ENCODE assay signal across 2 cellular contexts in the genomic region with DNA sequence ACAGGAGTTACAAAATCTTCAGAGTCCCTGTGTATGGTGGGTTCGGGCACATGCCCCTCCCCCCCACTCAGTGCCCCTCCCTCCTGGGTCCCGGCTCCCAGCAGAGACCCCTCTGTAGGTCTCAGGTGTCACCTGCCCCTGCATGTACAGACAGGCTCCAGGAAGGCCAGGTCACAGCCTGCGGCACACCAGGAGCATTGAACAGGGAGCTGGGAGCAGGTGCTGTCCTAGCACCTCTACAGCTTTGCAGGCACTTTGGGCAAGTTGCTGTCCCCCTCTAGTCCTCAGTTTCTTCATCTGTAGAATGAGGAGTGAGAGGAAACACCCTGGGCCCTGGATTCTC.
TF ChIP-seq lines count a peak whose summit lies in the region.

No MANE protein-coding gene starts in this region.

TF ChIP-seq in GM23338, 12 proteins besides CTCF, POLR2A, EP300 and RAD21 (continued from another document):
- TF ChIP-seq POLR2AphosphoS5 (IDR thresholded peaks at IDR 0.05; ENCODE audit: low read depth), result no peak
- TF ChIP-seq CREB1 (CRISPR knock-in tag; IDR thresholded peaks at IDR 0.05; ENCODE audit: low read depth), result no peak
- TF ChIP-seq ZNF331 (CRISPR knock-in tag; IDR thresholded peaks at IDR 0.05; ENCODE audit: low read depth), result no peak
- TF ChIP-seq, protein P1, sequence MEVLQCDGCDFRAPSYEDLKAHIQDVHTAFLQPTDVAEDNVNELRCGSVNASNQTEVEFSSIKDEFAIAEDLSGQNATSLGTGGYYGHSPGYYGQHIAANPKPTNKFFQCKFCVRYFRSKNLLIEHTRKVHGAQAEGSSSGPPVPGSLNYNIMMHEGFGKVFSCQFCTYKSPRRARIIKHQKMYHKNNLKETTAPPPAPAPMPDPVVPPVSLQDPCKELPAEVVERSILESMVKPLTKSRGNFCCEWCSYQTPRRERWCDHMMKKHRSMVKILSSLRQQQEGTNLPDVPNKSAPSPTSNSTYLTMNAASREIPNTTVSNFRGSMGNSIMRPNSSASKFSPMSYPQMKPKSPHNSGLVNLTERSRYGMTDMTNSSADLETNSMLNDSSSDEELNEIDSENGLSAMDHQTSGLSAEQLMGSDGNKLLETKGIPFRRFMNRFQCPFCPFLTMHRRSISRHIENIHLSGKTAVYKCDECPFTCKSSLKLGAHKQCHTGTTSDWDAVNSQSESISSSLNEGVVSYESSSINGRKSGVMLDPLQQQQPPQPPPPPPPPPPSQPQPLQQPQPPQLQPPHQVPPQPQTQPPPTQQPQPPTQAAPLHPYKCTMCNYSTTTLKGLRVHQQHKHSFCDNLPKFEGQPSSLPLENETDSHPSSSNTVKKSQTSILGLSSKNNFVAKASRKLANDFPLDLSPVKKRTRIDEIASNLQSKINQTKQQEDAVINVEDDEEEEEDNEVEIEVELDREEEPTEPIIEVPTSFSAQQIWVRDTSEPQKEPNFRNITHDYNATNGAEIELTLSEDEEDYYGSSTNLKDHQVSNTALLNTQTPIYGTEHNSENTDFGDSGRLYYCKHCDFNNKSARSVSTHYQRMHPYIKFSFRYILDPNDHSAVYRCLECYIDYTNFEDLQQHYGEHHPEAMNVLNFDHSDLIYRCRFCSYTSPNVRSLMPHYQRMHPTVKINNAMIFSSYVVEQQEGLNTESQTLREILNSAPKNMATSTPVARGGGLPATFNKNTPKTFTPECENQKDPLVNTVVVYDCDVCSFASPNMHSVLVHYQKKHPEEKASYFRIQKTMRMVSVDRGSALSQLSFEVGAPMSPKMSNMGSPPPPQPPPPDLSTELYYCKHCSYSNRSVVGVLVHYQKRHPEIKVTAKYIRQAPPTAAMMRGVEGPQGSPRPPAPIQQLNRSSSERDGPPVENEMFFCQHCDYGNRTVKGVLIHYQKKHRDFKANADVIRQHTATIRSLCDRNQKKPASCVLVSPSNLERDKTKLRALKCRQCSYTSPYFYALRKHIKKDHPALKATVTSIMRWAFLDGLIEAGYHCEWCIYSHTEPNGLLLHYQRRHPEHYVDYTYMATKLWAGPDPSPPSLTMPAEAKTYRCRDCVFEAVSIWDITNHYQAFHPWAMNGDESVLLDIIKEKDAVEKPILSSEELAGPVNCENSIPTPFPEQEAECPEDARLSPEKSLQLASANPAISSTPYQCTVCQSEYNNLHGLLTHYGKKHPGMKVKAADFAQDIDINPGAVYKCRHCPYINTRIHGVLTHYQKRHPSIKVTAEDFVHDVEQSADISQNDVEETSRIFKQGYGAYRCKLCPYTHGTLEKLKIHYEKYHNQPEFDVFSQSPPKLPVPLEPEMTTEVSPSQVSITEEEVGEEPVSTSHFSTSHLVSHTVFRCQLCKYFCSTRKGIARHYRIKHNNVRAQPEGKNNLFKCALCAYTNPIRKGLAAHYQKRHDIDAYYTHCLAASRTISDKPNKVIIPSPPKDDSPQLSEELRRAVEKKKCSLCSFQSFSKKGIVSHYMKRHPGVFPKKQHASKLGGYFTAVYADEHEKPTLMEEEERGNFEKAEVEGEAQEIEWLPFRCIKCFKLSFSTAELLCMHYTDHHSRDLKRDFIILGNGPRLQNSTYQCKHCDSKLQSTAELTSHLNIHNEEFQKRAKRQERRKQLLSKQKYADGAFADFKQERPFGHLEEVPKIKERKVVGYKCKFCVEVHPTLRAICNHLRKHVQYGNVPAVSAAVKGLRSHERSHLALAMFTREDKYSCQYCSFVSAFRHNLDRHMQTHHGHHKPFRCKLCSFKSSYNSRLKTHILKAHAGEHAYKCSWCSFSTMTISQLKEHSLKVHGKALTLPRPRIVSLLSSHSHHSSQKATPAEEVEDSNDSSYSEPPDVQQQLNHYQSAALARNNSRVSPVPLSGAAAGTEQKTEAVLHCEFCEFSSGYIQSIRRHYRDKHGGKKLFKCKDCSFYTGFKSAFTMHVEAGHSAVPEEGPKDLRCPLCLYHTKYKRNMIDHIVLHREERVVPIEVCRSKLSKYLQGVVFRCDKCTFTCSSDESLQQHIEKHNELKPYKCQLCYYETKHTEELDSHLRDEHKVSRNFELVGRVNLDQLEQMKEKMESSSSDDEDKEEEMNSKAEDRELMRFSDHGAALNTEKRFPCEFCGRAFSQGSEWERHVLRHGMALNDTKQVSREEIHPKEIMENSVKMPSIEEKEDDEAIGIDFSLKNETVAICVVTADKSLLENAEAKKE (CRISPR knock-in tag; IDR thresholded peaks at IDR 0.05), result no peak
- TF ChIP-seq NANOG (IDR thresholded peaks at IDR 0.05; ENCODE audit: borderline replicate concordance), result no peak
- no peak for TF ChIP-seq STAT1 (IDR thresholded peaks at IDR 0.05; ENCODE audit: unreplicated experiment)
TF ChIP-seq in GM23338: peak in this region for 0.

TF ChIP-seq in WTC11, 78 proteins besides CTCF, POLR2A, EP300 and RAD21 (continued from another document):
- TF ChIP-seq, protein P2, sequence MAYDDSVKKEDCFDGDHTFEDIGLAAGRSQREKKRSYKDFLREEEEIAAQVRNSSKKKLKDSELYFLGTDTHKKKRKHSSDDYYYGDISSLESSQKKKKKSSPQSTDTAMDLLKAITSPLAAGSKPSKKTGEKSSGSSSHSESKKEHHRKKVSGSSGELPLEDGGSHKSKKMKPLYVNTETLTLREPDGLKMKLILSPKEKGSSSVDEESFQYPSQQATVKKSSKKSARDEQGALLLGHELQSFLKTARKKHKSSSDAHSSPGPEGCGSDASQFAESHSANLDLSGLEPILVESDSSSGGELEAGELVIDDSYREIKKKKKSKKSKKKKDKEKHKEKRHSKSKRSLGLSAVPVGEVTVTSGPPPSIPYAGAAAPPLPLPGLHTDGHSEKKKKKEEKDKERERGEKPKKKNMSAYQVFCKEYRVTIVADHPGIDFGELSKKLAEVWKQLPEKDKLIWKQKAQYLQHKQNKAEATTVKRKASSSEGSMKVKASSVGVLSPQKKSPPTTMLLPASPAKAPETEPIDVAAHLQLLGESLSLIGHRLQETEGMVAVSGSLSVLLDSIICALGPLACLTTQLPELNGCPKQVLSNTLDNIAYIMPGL (CRISPR knock-in tag; IDR thresholded peaks at IDR 0.05), result no peak
TF ChIP-seq in WTC11: peak in this region for 0.
